ENCODE assay signal across 8 cellular contexts in genomic region chr12:2284857-2285256, GRCh38.
DNase-seq lines count a peak whose midpoint lies in the region; ATAC-seq, FAIRE-seq and TF ChIP-seq lines count a peak whose summit lies in the region.

No MANE protein-coding gene starts in this region.

- no peak for FAIRE-seq in GM12878 (lab: Jason Lieb, UNC)

- H3K27me3 ChIP-seq in GM12878 (replicated peaks in 1 of 2; ENCODE audit: control insufficient read depth in 2 of 2, insufficient read depth in 2 of 2, low read length in 1 of 2), result no peaks in the 10 kb centered on the region; a peak in 1 of 4 replicates

- no peaks in the 10 kb centered on the region for H3K36me3 ChIP-seq in GM12878 (ENCODE audit: control insufficient read depth in 2 of 2, insufficient read depth in 2 of 2, low read length in 1 of 2)

- no peak overlapping the region for H3K4me3 ChIP-seq in GM12878

- DNase-seq in DMS153 treated with DMSO at 0.1 percent for 48 hours (lab: John Stamatoyannopoulos, UW; ENCODE audit: unreplicated experiment) (peak; percentile 73), HK-2 (ENCODE audit: unreplicated experiment) (peak; percentile 58), NOMO-1 treated with DMSO at 0.1 percent for 48 hours (lab: John Stamatoyannopoulos, UW; ENCODE audit: unreplicated experiment) (peak; percentile 75), GM12878 (ENCODE audit: low read depth, low spot score) (no peak), iPS-NIHi7 (ENCODE audit: extremely low spot score) (peak; percentile 85)
- peak; percentile 21 to 60 for DNase-seq in stimulated activated CD4-positive, alpha-beta T cell treated with anti-CD3 and anti-CD28 coated beads, Interleukin-2, amount 100 ng/mL, for 24 hours

- peak; percentile 98 for ATAC-seq in GM12878
- ATAC-seq in HG03039 (IDR thresholded peaks at IDR 0.05; ENCODE audit: unreplicated experiment), result no peak
- no peak for ATAC-seq in GM19463 (IDR thresholded peaks at IDR 0.05; ENCODE audit: unreplicated experiment)

- no peak overlapping the region for H2AFZ ChIP-seq in GM12878 (ENCODE audit: control insufficient read depth, low read depth, low read length)

- no peak for TF ChIP-seq POLR2A in GM12878 (IDR thresholded peaks at IDR 0.05; ENCODE audit: low read depth, low read length)

- no peaks in the 10 kb centered on the region for H3K4me1 ChIP-seq in GM12878 (ENCODE audit: control insufficient read depth, insufficient read depth, low read length)

- H3K79me2 ChIP-seq in GM12878 (ENCODE audit: control insufficient read depth, insufficient read depth, low read length), result no peaks in the 10 kb centered on the region

- POLR2A ChIA-PET in GM12878 (lab: Charles Lee), result no interaction called here

- in situ Hi-C loops in GM12878 (cut with MboI), result no loop called here

- no TSS peak for BruUV-seq in GM12878 (replicated peaks; lab: Mats Ljungman, UMichigan)

- SMC1A ChIA-PET in GM12878 (lab: Charles Lee; ENCODE audit: uncharacterized antibody, unreplicated experiment), result interaction anchor here (1.3 kb wide), 1 partner anchor 225 kb away, joined by 5 read pairs; no protein-coding TSS in a partner anchor

- RAD21 ChIA-PET in GM12878 (lab: Charles Lee; ENCODE audit: unreplicated experiment), result interaction anchor here (0.9 kb wide), 1 partner anchor 9 kb away, joined by 3 read pairs; no protein-coding TSS in a partner anchor

- H3K4me2 ChIP-seq in GM12878 (ENCODE audit: control insufficient read depth, insufficient read depth), result no peak overlapping the region

- TF ChIP-seq EP300 in GM12878 (IDR thresholded peaks at IDR 0.05; ENCODE audit: borderline replicate concordance in 1 of 2, control insufficient read depth in 1 of 2, low read depth in 2 of 2, low read length in 2 of 2), result no peak

- H3K27ac ChIP-seq in GM12878 (ENCODE audit: control insufficient read depth, insufficient read depth), result no peak overlapping the region

- no peak overlapping the region for H3K9ac ChIP-seq in GM12878 (ENCODE audit: control insufficient read depth, insufficient read depth, low read length)

- H4K20me1 ChIP-seq in GM12878 (ENCODE audit: control insufficient read depth, insufficient read depth), result no peaks in the 10 kb centered on the region

- peak; percentile 42 for TF ChIP-seq RAD21 in GM12878 (IDR thresholded peaks at IDR 0.05; ENCODE audit: insufficient read depth, low read depth, low read length)

- TF ChIP-seq CTCF in GM12878 (IDR thresholded peaks at IDR 0.05 in 2 of 3, conservative IDR thresholded peaks at IDR 0.05 in 1 of 3; ENCODE audit: control insufficient read depth in 2 of 3, extremely low read depth in 1 of 3, insufficient read depth in 1 of 3, low read depth in 3 of 3, low read length in 3 of 3), result peak; percentile 53 to 74 (median 61)

- intact Hi-C loops in GM12878 (cut with micrococcal nuclease; ENCODE audit: unreplicated experiment), result loop anchor here (10.0 kb wide), 1 partner anchor 490 kb away; no protein-coding TSS in a partner anchor

- peaks cover 2% of the 10 kb centered on the region; the same call in 1 of the 3 replicates for H3K9me3 ChIP-seq in GM12878 (replicated peaks; ENCODE audit: control insufficient read depth, insufficient read depth, low read length)

- WGBS in GM12878 (ENCODE audit: insufficient coverage, insufficient replicate concordance, low lambda C conversion rate, missing lambda C conversion rate), result 32% methylated on average over 8 of the region's 8 CpGs

- CTCF ChIA-PET in GM12878 (lab: Yijun Ruan, JAX), result interaction anchor here (1.2 kb wide), 2 partner anchors 8 to 66 kb away, joined by 4 read pairs; no protein-coding TSS in a partner anchor

TF ChIP-seq in GM12878, 131 proteins besides CTCF, POLR2A, EP300 and RAD21:
- TF ChIP-seq SMC3 (IDR thresholded peaks at IDR 0.05; ENCODE audit: borderline replicate concordance, low read length) (peak; percentile 72), PAX8 (IDR thresholded peaks at IDR 0.05) (no peak)
